Comparison of ENCODE assay signal across 15 cellular contexts in the genomic region with DNA sequence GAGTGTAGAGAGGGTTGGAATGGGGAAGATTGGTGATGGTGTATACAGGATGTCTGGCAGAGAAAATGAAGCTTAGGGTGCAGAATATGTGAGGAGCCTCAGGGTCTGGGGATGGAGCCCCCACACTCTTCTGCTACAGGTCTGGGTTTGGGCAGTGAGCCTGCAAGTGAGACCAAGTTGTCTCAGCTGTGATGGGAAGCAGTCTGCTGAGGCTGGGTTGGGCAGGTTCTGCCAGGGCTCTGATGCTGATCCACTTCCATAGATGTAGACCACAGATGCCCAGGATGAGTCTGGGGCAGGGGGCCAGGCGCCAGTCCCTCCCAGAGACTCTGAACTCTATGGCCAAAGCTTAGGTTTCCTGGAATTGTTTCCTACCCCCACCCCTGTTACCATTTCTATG.
DNase-seq lines count a peak whose midpoint lies in the region; ATAC-seq and TF ChIP-seq lines count a peak whose summit lies in the region.
"Had no signal": no experiment of that assay in that cellular context is flagged by ENCODE, and none has a peak within 500 bp of the region (broad histone marks: within the 10 kb centered on the region; RNA-seq: fewer than 3 reads in every experiment).

No MANE protein-coding gene starts in this region.

- no peak overlapping the region for H3K27ac Mint-ChIP-seq in type B pancreatic cell
- H3K27ac Mint-ChIP-seq: CD8-positive, alpha-beta memory T cell had no signal

- no peak overlapping the region for H3K4me2 ChIP-seq in PC-9
- H3K4me2 ChIP-seq: BLaER1 had no signal

- H3F3A ChIP-seq in PC-9 (ENCODE audit: insufficient read depth, low read depth), result no peaks in the 10 kb centered on the region

- no peak overlapping the region for H2AFZ ChIP-seq in PC-9

- no peaks in the 10 kb centered on the region for H3K4me1 ChIP-seq in lung (ENCODE audit: control insufficient read depth in 2 of 2, insufficient read depth in 2 of 2, low read length in 2 of 2)
- no peaks in the 10 kb centered on the region for H3K4me1 ChIP-seq in PC-9 (replicated peaks; ENCODE audit: insufficient read depth)
- H3K4me1 ChIP-seq: BLaER1 had no signal

- H3K9me3 Mint-ChIP-seq in type B pancreatic cell, result no peaks in the 10 kb centered on the region

- peaks cover 28% of the 10 kb centered on the region for H3K27me3 Mint-ChIP-seq in type B pancreatic cell

- no peaks in the 10 kb centered on the region for H3K36me3 Mint-ChIP-seq in type B pancreatic cell
- H3K36me3 Mint-ChIP-seq: CD8-positive, alpha-beta memory T cell had no signal

- intact Hi-C loops in PC-9 (cut with micrococcal nuclease; ENCODE audit: unreplicated experiment), result no loop called here

- H3K79me2 ChIP-seq in PC-9 (ENCODE audit: low read depth), result no peaks in the 10 kb centered on the region

- ATAC-seq in lung (ENCODE audit: insufficient read depth, low FRiP score), result no peak
- ATAC-seq: HCT116 had no signal

- POLR2A ChIA-PET in PC-9 (lab: Charles Lee; ENCODE audit: unreplicated experiment), result no interaction called here

- WGBS in lung, 2 donors, result 63 to 71% methylated on average over 1 of the region's 1 CpG

- no peaks in the 10 kb centered on the region for H3K27me3 ChIP-seq in lung (ENCODE audit: control insufficient read depth, insufficient read depth)
- peaks cover 3% of the 10 kb centered on the region; the same call in 1 of the 2 replicates for H3K27me3 ChIP-seq in PC-9 (ENCODE audit: insufficient read depth, low read depth)
- H3K27me3 ChIP-seq: BLaER1 had no signal

- H3K27ac ChIP-seq in coronary artery, result no peak overlapping the region
- H3K27ac ChIP-seq in lung (ENCODE audit: low read depth in 1 of 2, low read length in 1 of 2), result no peak overlapping the region
- H3K27ac ChIP-seq in PC-9, result no peak overlapping the region
- H3K27ac ChIP-seq: 22Rv1, BLaER1 had no signal

- H3K9me3 ChIP-seq in lung (ENCODE audit: control insufficient read depth in 2 of 2, insufficient read depth in 1 of 2, low read length in 1 of 2) (no peaks in the 10 kb centered on the region), PC-9 (ENCODE audit: insufficient read depth, low read depth) (no peaks in the 10 kb centered on the region)
- H3K9me3 ChIP-seq: BLaER1 had no signal

- TF ChIP-seq CTCF in coronary artery (IDR thresholded peaks at IDR 0.05) (no peak), lung (IDR thresholded peaks at IDR 0.05; ENCODE audit: control extremely low read depth, extremely low read depth) (no peak), type B pancreatic cell (conservative IDR thresholded peaks at IDR 0.05) (no peak), PC-9 (conservative IDR thresholded peaks at IDR 0.05) (no peak), foreskin fibroblast (IDR thresholded peaks at IDR 0.05; ENCODE audit: low read depth, low read length) (no peak)

- H3K4me3 Mint-ChIP-seq in type B pancreatic cell, result no peak overlapping the region
- H3K4me3 Mint-ChIP-seq: CD8-positive, alpha-beta memory T cell had no signal

- CTCF ChIA-PET in PC-9 (lab: Charles Lee), result no interaction called here

- H3K4me3 ChIP-seq in coronary artery (no peak overlapping the region), lung (no peak overlapping the region), PC-9 (no peak overlapping the region), foreskin fibroblast (ENCODE audit: low read depth in 1 of 2, low read length in 2 of 2) (no peak overlapping the region)
- H3K4me3 ChIP-seq: BLaER1 had no signal

- H3K36me3 ChIP-seq in lung (ENCODE audit: control insufficient read depth in 2 of 2, insufficient read depth in 2 of 2, low read length in 2 of 2), result no peaks in the 10 kb centered on the region
- H3K36me3 ChIP-seq in PC-9 (ENCODE audit: low read depth), result no peaks in the 10 kb centered on the region
- H3K36me3 ChIP-seq: BLaER1 had no signal

- BruUV-seq in PC-9 (replicated peaks; lab: Mats Ljungman, UMichigan), result no TSS peak

- H3K9me2 ChIP-seq in PC-9 (ENCODE audit: insufficient read depth), result no peaks in the 10 kb centered on the region

- no peaks in the 10 kb centered on the region for H4K20me1 ChIP-seq in PC-9 (ENCODE audit: insufficient read depth)

- H3K4me1 Mint-ChIP-seq in type B pancreatic cell (ENCODE audit: unreplicated experiment), result no peaks in the 10 kb centered on the region
- H3K4me1 Mint-ChIP-seq: CD8-positive, alpha-beta memory T cell had no signal

- DNase-seq in activated CD8-positive, alpha-beta memory T cell treated with anti-CD3 and anti-CD28 coated beads for 24 hours, result peak; percentile 7
- DNase-seq in activated CD8-positive, alpha-beta memory T cell treated with anti-CD3 and anti-CD28 coated beads, Interleukin-2, amount 50 U/mL, for 48 hours, result no peak
- DNase-seq in coronary artery (ENCODE audit: low spot score), result peak; percentile 38
- DNase-seq in lung (ENCODE audit: low spot score), result peak; percentile 17
- peak; percentile 29 for DNase-seq in type B pancreatic cell (ENCODE audit: extremely low spot score, unreplicated experiment)
- no peak for DNase-seq in PC-9
- DNase-seq in COLO829 (ENCODE audit: low spot score), result no peak
- no peak for DNase-seq in foreskin fibroblast
- DNase-seq: AML-193; CD8-positive, alpha-beta memory T cell; DMS53; GF-D8 had no signal

Comparison
In these comparisons a context has a peak if more than half of its experiments do, and no peak if none do; other contexts are left out.
1. DNase-seq: peak in activated CD8-positive, alpha-beta memory T cell treated with anti-CD3 and anti-CD28 coated beads for 24 hours (single experiment), coronary artery (single experiment), lung (single experiment) and type B pancreatic cell (single experiment); none in activated CD8-positive, alpha-beta memory T cell treated with anti-CD3 and anti-CD28 coated beads, Interleukin-2, amount 50 U/mL, for 48 hours (single experiment), PC-9 (0 of 2), COLO829 (single experiment) and foreskin fibroblast (0 of 2).